Comparison of ENCODE assay signal across 9 cellular contexts in the genomic region with DNA sequence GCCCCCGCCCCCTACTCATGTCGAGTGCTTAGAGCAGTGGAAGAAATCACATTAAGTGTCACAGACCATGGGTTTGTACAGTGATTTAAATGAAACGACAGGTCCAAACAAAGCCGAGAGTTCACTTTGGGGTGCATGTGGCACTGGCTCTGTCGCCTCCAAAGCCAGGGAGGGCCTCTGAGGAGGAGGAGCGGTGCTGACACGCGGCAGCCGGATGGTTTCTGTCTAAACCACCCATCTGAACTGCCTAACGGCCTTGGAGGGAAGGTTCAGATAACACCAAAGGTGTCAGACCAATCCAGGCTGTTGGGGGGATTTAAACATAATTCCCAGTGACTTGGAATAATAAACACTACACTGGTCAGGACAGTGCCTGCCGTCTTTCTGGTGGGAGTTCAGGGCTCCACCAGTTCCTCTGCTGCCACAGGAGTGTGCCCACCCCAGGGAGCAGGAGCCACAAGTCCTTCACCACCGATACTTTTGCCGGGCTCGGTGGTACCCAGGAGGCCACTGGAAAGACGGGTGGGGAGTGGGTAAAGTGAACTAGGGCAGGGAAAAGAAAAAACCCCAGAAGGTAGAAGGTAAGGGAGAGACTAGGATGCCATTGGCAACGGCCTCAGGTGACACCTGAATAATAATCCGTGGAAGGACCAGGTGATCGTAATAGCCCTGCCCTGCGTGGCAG.
DNase-seq lines count a peak whose midpoint lies in the region; ATAC-seq and TF ChIP-seq lines count a peak whose summit lies in the region.
"Had no signal": no experiment of that assay in that cellular context is flagged by ENCODE, and none has a peak within 500 bp of the region (broad histone marks: within the 10 kb centered on the region; RNA-seq: fewer than 3 reads in every experiment).

No MANE protein-coding gene starts in this region.

- CTCF ChIA-PET in AG04450 (lab: Charles Lee) = interaction anchor here (0.7 to 1.4 kb wide), 15 partner anchors 10 to 264 kb away, joined by 3 to 10 read pairs (median 4); no protein-coding TSS in a partner anchor

- POLR2A ChIA-PET in AG04450 (lab: Yijun Ruan, JAX) = interaction anchor here (0.8 kb wide), 1 partner anchor 36 kb away, joined by 3 read pairs; no protein-coding TSS in a partner anchor

- peaks cover 9 to 24% of the 10 kb centered on the region in 2 experiments for H3K4me1 ChIP-seq in neutrophil (ENCODE audit: control insufficient read depth in 1 of 2, insufficient read depth in 1 of 2, low read depth in 1 of 2, low read length in 1 of 2)

- H3K36me3 Mint-ChIP-seq in chondrocyte (ENCODE audit: low read depth) = peaks cover 1% of the 10 kb centered on the region

- TF ChIP-seq CTCF in AG04450 (IDR thresholded peaks at IDR 0.05; ENCODE audit: low read depth, low read length) (no peak), chondrocyte (IDR thresholded peaks at IDR 0.05) (no peak), neutrophil (IDR thresholded peaks at IDR 0.05) (no peak)

- H3K27ac Mint-ChIP-seq in chondrocyte (ENCODE audit: unreplicated experiment) = peak overlapping the region; percentile 68

- no peaks in the 10 kb centered on the region for H3K9me3 Mint-ChIP-seq in chondrocyte (ENCODE audit: low read depth)

- DNase-seq in AG04450 (ENCODE audit: low read depth, low spot score) = no peak
- DNase-seq in chondrocyte (ENCODE audit: low spot score) = no peak
- no peak for DNase-seq in NCI-H1092 (lab: John Stamatoyannopoulos, UW)
- DNase-seq in dermis blood vessel endothelial cell = no peak
- DNase-seq: NCI-H1694 treated with DMSO at 0.1 percent for 48 hours had no signal

- H3K27ac ChIP-seq in AG04450 (ENCODE audit: low read depth, low read length) (peak overlapping the region; percentile 81), neutrophil (peak overlapping the region; percentile 68)

- peak overlapping the region; percentile 12 for H3K4me3 ChIP-seq in AG04450 (ENCODE audit: low read depth, low read length)
- H3K4me3 ChIP-seq in neutrophil (ENCODE audit: low read depth in 1 of 2, low read length in 1 of 2) = peak overlapping the region in 1 of 2 experiments; percentile 21

- H3K9me3 ChIP-seq in AG04450 (ENCODE audit: control insufficient read depth, insufficient read depth, low read length) (no peaks in the 10 kb centered on the region), neutrophil (no peaks in the 10 kb centered on the region)

- H3K4me1 Mint-ChIP-seq in chondrocyte (ENCODE audit: low read depth) = peaks cover 58% of the 10 kb centered on the region

- H3K36me3 ChIP-seq in neutrophil = peaks cover 13% of the 10 kb centered on the region

- no peak overlapping the region for H3K4me3 Mint-ChIP-seq in chondrocyte (ENCODE audit: unreplicated experiment)

- ATAC-seq in HG02981 (IDR thresholded peaks at IDR 0.05; ENCODE audit: unreplicated experiment) (peak; percentile 5), GM18517 (IDR thresholded peaks at IDR 0.05; ENCODE audit: unreplicated experiment) (no peak), GM21367 (IDR thresholded peaks at IDR 0.05; ENCODE audit: unreplicated experiment) (no peak)

- no peaks in the 10 kb centered on the region for H3K27me3 Mint-ChIP-seq in chondrocyte (ENCODE audit: low read depth)

- H3K27me3 ChIP-seq in AG04450 (ENCODE audit: control insufficient read depth, insufficient read depth, low read length) (no peaks in the 10 kb centered on the region), neutrophil (no peaks in the 10 kb centered on the region)
